29 cellular contexts compared by ENCODE assay signal in genomic region chr17:17425591-17425990, GRCh38.
"Had no signal": no experiment of that assay in that cellular context is flagged by ENCODE, and none has a peak within 500 bp of the region (broad histone marks: within the 10 kb centered on the region; RNA-seq: fewer than 3 reads in every experiment).

No MANE protein-coding gene starts in this region.

- H3K9me3 Mint-ChIP-seq: activated naive CD8-positive, alpha-beta T cell treated with anti-CD3 and anti-CD28 coated beads, Interleukin-2, amount 50 U/mL, for 24 hours; stimulated activated memory B cell treated with anti-CD40 and anti-IgM and Interleukin-4, amounts not matched to agents 10 μg/mL and 1 μg/mL and 100 μg/mL, for 72 hours had no signal

- H3K36me3 Mint-ChIP-seq: activated naive CD4-positive, alpha-beta T cell treated with anti-CD3 and anti-CD28 coated beads, Interleukin-2, amount 10 ng/mL, durations not matched to agents 7 days and 5 days; stimulated activated memory B cell treated with anti-CD40 and anti-IgM and Interleukin-4, amounts not matched to agents 10 μg/mL and 1 μg/mL and 100 μg/mL, for 72 hours had no signal

- H3K4me3 Mint-ChIP-seq: activated CD4-positive, alpha-beta memory T cell treated with anti-CD3 and anti-CD28 coated beads, Interleukin-2, amount 10 ng/mL, durations not matched to agents 7 days and 5 days; activated CD4-positive, alpha-beta T cell treated with anti-CD3 and anti-CD28 coated beads, Interleukin-2, amount 10 ng/mL, durations not matched to agents 24 days and 14 days; activated naive CD4-positive, alpha-beta T cell treated with anti-CD3 and anti-CD28 coated beads, Interleukin-2, amount 10 ng/mL, durations not matched to agents 7 days and 5 days; activated naive CD8-positive, alpha-beta T cell treated with anti-CD3 and anti-CD28 coated beads, Interleukin-2, amount 50 U/mL, for 24 hours; dendritic cell treated with granulocyte-macrophage colony-stimulating factor and Interleukin-4, amounts not matched to agents 40 ng/mL and 50 ng/mL, for 4 days; naive B cell; stimulated activated memory B cell treated with anti-CD40 and anti-IgM and Interleukin-4, amounts not matched to agents 10 μg/mL and 1 μg/mL and 100 μg/mL, for 72 hours; T-helper 2 cell treated with Interferon-gamma antibody and Interleukin-4, amounts not matched to agents 5 μg/mL and 100 μg/mL, for 36 hours had no signal

- H3K27ac ChIP-seq: body of pancreas, gastrocnemius medialis, lower lobe of right lung, parathyroid adenoma, right lobe of liver, stomach, suprapubic skin, tibial nerve, VCaP had no signal

- DNase-seq: activated CD4-positive, alpha-beta memory T cell treated with anti-CD3 and anti-CD28 coated beads, Interleukin-2, amount 10 ng/mL, durations not matched to agents 7 days and 5 days; activated CD4-positive, alpha-beta T cell treated with anti-CD3 and anti-CD28 coated beads, Interleukin-2, amount 10 ng/mL, durations not matched to agents 24 days and 14 days; activated effector memory CD4-positive, alpha-beta T cell treated with anti-CD3 and anti-CD28 coated beads, Interleukin-2, amount 50 U/mL, for 16 hours; activated naive CD4-positive, alpha-beta T cell treated with anti-CD3 and anti-CD28 coated beads, Interleukin-2, amount 10 ng/mL, durations not matched to agents 7 days and 5 days; activated naive CD8-positive, alpha-beta T cell treated with anti-CD3 and anti-CD28 coated beads, Interleukin-2, amount 50 U/mL, for 24 hours; anterior cingulate cortex; body of pancreas; caudate nucleus; effector memory CD4-positive, alpha-beta T cell; gastrocnemius medialis; head of caudate nucleus; islet precursor cell; left colon; mesendoderm; mucosa of descending colon; naive B cell; nucleus accumbens; stimulated activated CD4-positive, alpha-beta T cell treated with anti-CD3 and anti-CD28 coated beads, Interleukin-15, amount 100 ng/mL, for 24 hours had no signal

- H3K36me3 ChIP-seq: gastrocnemius medialis, lower lobe of right lung, right lobe of liver, stomach, suprapubic skin, tibial nerve had no signal

- H3K4me1 Mint-ChIP-seq: activated CD4-positive, alpha-beta memory T cell treated with anti-CD3 and anti-CD28 coated beads, Interleukin-2, amount 10 ng/mL, durations not matched to agents 7 days and 5 days; activated CD4-positive, alpha-beta T cell treated with anti-CD3 and anti-CD28 coated beads, Interleukin-2, amount 10 ng/mL, durations not matched to agents 24 days and 14 days; activated naive CD4-positive, alpha-beta T cell treated with anti-CD3 and anti-CD28 coated beads, Interleukin-2, amount 10 ng/mL, durations not matched to agents 7 days and 5 days; activated naive CD8-positive, alpha-beta T cell treated with anti-CD3 and anti-CD28 coated beads, Interleukin-2, amount 50 U/mL, for 24 hours; naive B cell; stimulated activated memory B cell treated with anti-CD40 and anti-IgM and Interleukin-4, amounts not matched to agents 10 μg/mL and 1 μg/mL and 100 μg/mL, for 72 hours had no signal

- H3K9me3 ChIP-seq: gastrocnemius medialis, lower lobe of right lung, mucosa of descending colon, right lobe of liver, suprapubic skin had no signal

- H3K27ac Mint-ChIP-seq: activated CD4-positive, alpha-beta memory T cell treated with anti-CD3 and anti-CD28 coated beads, Interleukin-2, amount 10 ng/mL, durations not matched to agents 7 days and 5 days; activated CD4-positive, alpha-beta T cell treated with anti-CD3 and anti-CD28 coated beads, Interleukin-2, amount 10 ng/mL, durations not matched to agents 24 days and 14 days; activated naive CD4-positive, alpha-beta T cell treated with anti-CD3 and anti-CD28 coated beads, Interleukin-2, amount 10 ng/mL, durations not matched to agents 7 days and 5 days; activated naive CD8-positive, alpha-beta T cell treated with anti-CD3 and anti-CD28 coated beads, Interleukin-2, amount 50 U/mL, for 24 hours; dendritic cell treated with granulocyte-macrophage colony-stimulating factor and Interleukin-4, amounts not matched to agents 40 ng/mL and 50 ng/mL, for 4 days; naive B cell; stimulated activated memory B cell treated with anti-CD40 and anti-IgM and Interleukin-4, amounts not matched to agents 10 μg/mL and 1 μg/mL and 100 μg/mL, for 72 hours; T-helper 2 cell treated with Interferon-gamma antibody and Interleukin-4, amounts not matched to agents 5 μg/mL and 100 μg/mL, for 36 hours had no signal

- H3K27me3 ChIP-seq: body of pancreas, gastrocnemius medialis, right lobe of liver, stomach, suprapubic skin, tibial nerve had no signal

- H3K4me1 ChIP-seq: gastrocnemius medialis, lower lobe of right lung, parathyroid adenoma, stomach, suprapubic skin, tibial nerve had no signal

- H3K27me3 Mint-ChIP-seq: dendritic cell treated with granulocyte-macrophage colony-stimulating factor and Interleukin-4, amounts not matched to agents 40 ng/mL and 50 ng/mL, for 4 days had no signal

- ATAC-seq: activated naive CD8-positive, alpha-beta T cell treated with anti-CD3 and anti-CD28 coated beads, Interleukin-2, amount 50 U/mL, for 24 hours; body of pancreas; gastrocnemius medialis; left colon; lower lobe of right lung; mucosa of descending colon; stimulated activated memory B cell treated with anti-CD40 and anti-IgM and Interleukin-4, amounts not matched to agents 10 μg/mL and 1 μg/mL and 100 μg/mL, for 72 hours had no signal

- H3K4me3 ChIP-seq: body of pancreas, gastrocnemius medialis, lower lobe of right lung, mucosa of descending colon, right lobe of liver, smooth muscle cell, stomach, suprapubic skin, tibial nerve had no signal
